Comparison of ENCODE assay signal across 27 cellular contexts in the genomic region with DNA sequence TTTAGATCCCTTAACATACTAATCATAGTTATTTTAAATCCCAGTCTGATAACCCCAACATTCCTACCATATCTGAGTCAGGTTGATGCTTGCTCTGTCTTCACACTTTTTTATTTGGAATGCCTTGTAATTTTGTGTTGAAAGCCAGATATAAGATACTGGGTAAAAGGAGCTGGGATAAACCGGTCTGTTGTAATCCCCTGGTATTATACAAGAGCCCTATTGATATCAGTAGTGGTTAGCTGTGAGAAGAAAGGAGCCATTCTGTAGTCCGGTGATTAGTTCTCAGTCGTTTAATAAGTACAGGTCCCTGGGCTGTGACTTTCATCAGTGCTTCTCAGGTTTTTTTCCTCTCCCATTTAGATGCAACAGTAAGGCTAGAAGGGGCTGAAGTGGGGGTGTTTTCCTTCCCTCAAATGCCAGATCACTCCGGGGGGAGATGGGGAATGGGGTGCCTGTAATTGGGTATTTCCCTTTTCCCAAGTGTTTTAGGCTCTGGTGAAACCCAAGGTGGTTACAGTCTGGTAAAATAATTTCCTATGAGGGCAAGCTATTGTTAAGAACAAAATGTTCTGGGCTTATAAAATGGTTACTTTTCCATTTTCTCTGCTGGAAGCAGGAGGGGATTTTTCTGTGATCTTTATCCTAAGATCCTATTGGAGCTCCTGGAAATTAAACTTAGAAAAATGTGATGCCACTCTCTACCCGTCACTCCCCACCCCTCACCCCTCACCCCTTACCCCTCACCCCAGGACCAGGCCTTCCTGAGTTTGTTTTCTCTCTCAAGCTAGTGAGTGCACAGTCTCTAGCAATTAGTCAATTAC.
DNase-seq lines count a peak whose midpoint lies in the region; ATAC-seq and TF ChIP-seq lines count a peak whose summit lies in the region.
"Had no signal": no experiment of that assay in that cellular context is flagged by ENCODE, and none has a peak within 500 bp of the region (broad histone marks: within the 10 kb centered on the region; RNA-seq: fewer than 3 reads in every experiment).

No MANE protein-coding gene starts in this region.

- peaks cover 29% of the 10 kb centered on the region for H3K4me1 ChIP-seq in cardiac muscle cell (ENCODE audit: low read depth)
- H3K4me1 ChIP-seq in heart left ventricle = peaks cover 0 to 12% (median 0%) of the 10 kb centered on the region in 12 donors
- H3K4me1 ChIP-seq in foreskin keratinocyte = no peaks in the 10 kb centered on the region
- H3K4me1 ChIP-seq: body of pancreas, esophagus muscularis mucosa, gastroesophageal sphincter, prostate gland, stomach had no signal

- TF ChIP-seq CTCF in cardiac muscle cell (IDR thresholded peaks at IDR 0.05; ENCODE audit: low read depth, low read length) = no peak
- TF ChIP-seq CTCF in heart left ventricle (IDR thresholded peaks at IDR 0.05) = no peak
- TF ChIP-seq CTCF in foreskin keratinocyte (conservative IDR thresholded peaks at IDR 0.05) = no peak

- H3K27me3 ChIP-seq in cardiac muscle cell (no peaks in the 10 kb centered on the region), heart left ventricle (no peaks in the 10 kb centered on the region), foreskin keratinocyte (no peaks in the 10 kb centered on the region)
- H3K27me3 ChIP-seq: body of pancreas, esophagus muscularis mucosa, gastroesophageal sphincter, stomach had no signal

- 35 to 50% (median 39%) methylated on average over 5 of the region's 5 CpGs for WGBS in heart left ventricle, 4 donors

- no peak overlapping the region for H3K4me3 ChIP-seq in cardiac muscle cell
- no peak overlapping the region for H3K4me3 ChIP-seq in heart left ventricle
- H3K4me3 ChIP-seq: body of pancreas, esophagus muscularis mucosa, gastroesophageal sphincter, lung, MG63, prostate gland, stomach had no signal

- no peak for TF ChIP-seq POLR2A in heart left ventricle (IDR thresholded peaks at IDR 0.05)

- DNase-seq in cardiac muscle cell (ENCODE audit: low read depth in 1 of 2, low spot score in 1 of 2) (no peak), heart left ventricle (no peak), NCI-H226 (peak; percentile 88), foreskin keratinocyte (peak; percentile 43 to 55), NCI-H2171 (lab: John Stamatoyannopoulos, UW) (no peak)
- DNase-seq: activated CD8-positive, alpha-beta memory T cell treated with anti-CD3 and anti-CD28 coated beads for 24 hours; activated gamma-delta T cell treated with Interleukin-2 at 50 U/mL for 16 hours; activated T-cell treated with anti-CD3 and anti-CD28 coated beads, Interleukin-2, amount 50 U/mL, for 1 hour; AML-193; body of pancreas; CD4-positive, alpha-beta memory T cell; DMS 273 treated with DMSO at 0.1 percent for 48 hours; kidney; MG63; NCI-H146; NCI-H524; PC-3; SHP77; stimulated activated CD8-positive, alpha-beta memory T cell treated with anti-CD3 and anti-CD28 coated beads, Interleukin-4, amount 100 ng/mL, for 48 hours; stomach had no signal

- H3K36me3 ChIP-seq in cardiac muscle cell (no peaks in the 10 kb centered on the region), heart left ventricle (no peaks in the 10 kb centered on the region)
- H3K36me3 ChIP-seq: esophagus muscularis mucosa, gastroesophageal sphincter, MG63, prostate gland, stomach had no signal

- H3K9me3 ChIP-seq in cardiac muscle cell (ENCODE audit: low read depth) = no peaks in the 10 kb centered on the region
- H3K9me3 ChIP-seq in heart left ventricle = no peaks in the 10 kb centered on the region
- H3K9me3 ChIP-seq: body of pancreas, esophagus muscularis mucosa, gastroesophageal sphincter, MG63, prostate gland, stomach had no signal

- H3K27ac ChIP-seq in cardiac muscle cell (peak overlapping the region; percentile 2), heart left ventricle (no peak overlapping the region), foreskin keratinocyte (no peak overlapping the region)
- H3K27ac ChIP-seq: body of pancreas, esophagus muscularis mucosa, gastroesophageal sphincter, prostate gland, stomach had no signal

- intact Hi-C loops in heart left ventricle (cut with DNase I) = no loop called here

- no peak for ATAC-seq in heart left ventricle
- no peak for ATAC-seq in foreskin keratinocyte
- no peak for ATAC-seq in HG03097 (IDR thresholded peaks at IDR 0.05; ENCODE audit: low FRiP score, unreplicated experiment)
- ATAC-seq in GM18519 (IDR thresholded peaks at IDR 0.05; ENCODE audit: low FRiP score, unreplicated experiment) = no peak
- no peak for ATAC-seq in GM21515 (IDR thresholded peaks at IDR 0.05; ENCODE audit: unreplicated experiment)
- ATAC-seq: body of pancreas, gastroesophageal sphincter, PC-3 had no signal

Comparison
In these comparisons a context has a peak if more than half of its experiments do, and no peak if none do; other contexts are left out.
1. DNase-seq: peak in NCI-H226 (single experiment) and foreskin keratinocyte (2 of 2); none in cardiac muscle cell (0 of 2), heart left ventricle (0 of 5) and NCI-H2171 (single experiment).